1 cellular context compared by ENCODE assay signal in the genomic region with DNA sequence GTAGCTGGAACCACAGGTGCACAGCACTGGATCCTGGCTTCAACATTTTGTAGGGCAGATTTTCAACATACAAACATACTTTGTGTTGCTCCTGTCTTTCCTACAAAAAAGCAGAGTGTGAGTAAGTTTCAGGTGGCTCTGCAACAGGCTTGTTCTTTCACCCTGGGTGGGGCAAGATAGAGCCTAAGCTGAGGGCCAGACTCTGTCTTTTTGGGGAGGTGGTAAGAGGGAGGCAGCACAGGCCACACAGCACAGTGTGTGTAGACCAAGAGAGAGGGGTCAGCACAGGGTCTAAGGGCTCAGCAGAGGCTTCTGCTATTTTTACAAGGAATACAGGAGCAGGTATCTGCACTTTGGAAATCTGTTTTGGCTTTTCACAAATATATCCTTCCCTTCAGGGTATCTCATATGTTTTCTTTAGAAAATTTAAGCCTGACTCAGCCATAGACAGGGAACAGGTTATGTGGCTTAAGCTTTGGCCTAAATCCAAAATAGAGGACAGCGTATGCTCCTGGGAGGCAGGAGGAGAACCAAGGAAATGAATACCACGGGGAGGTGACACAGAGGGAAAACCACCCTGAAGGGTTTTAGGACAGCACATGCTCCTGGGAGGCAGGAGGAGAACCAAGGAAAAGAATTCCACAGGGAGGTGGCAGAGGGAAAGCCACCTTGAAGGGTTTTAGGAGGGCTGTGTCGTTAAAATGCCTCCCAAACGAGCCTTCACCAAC.
TF ChIP-seq lines count a peak whose summit lies in the region.

No MANE protein-coding gene starts in this region.

TF ChIP-seq in IMR-90, 13 proteins besides CTCF, POLR2A, EP300 and RAD21 (continued from another document):
- no peak for TF ChIP-seq NFE2L2 (IDR thresholded peaks at IDR 0.05; ENCODE audit: low read depth, low read length)
- TF ChIP-seq RFX5 (IDR thresholded peaks at IDR 0.05; ENCODE audit: low read depth, low read length), result no peak
- TF ChIP-seq, protein P1, sequence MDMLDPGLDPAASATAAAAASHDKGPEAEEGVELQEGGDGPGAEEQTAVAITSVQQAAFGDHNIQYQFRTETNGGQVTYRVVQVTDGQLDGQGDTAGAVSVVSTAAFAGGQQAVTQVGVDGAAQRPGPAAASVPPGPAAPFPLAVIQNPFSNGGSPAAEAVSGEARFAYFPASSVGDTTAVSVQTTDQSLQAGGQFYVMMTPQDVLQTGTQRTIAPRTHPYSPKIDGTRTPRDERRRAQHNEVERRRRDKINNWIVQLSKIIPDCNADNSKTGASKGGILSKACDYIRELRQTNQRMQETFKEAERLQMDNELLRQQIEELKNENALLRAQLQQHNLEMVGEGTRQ (IDR thresholded peaks at IDR 0.05; ENCODE audit: low read depth, low read length), result no peak
